ENCODE assay signal across 27 cellular contexts in the genomic region with DNA sequence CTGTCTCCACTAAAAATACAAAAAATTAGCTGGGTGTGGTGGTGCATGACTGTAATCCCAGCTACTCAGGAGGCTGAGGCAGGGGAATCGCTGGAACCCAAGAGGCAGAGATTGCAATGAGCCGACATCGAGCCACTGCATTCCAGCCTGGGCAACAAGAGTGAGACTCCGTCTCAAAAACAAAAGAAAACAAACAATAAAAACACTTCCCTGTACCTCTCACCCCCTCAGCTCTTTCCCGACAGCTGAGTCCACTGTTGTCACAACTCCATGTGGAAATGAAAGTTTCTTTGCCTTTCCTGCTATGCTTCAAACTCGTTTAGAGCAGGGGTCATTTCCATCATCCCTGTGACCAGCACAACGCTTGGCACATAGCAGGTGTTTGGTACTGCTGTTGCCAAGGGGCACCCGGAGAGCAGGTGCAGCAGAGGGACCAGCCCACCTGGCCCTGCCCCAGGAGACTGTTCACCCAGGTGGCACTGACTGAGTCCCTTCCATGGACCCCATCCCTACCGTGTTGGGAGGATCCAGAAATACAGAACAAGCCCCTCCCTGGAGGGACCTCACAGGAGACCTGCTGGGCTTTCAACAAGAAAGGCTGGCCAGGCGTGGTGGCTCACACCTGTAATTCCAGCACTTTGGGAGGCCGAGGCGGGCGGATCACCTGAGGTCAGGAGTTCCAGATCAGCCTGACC. TPM values are rescaled to one million over a fixed set of nuclear protein-coding genes. Genes with fewer than 3 reads are reported as not detected.
DNase-seq lines count a peak whose midpoint lies in the region; ATAC-seq and TF ChIP-seq lines count a peak whose summit lies in the region.
"Had no signal": no experiment of that assay in that cellular context is flagged by ENCODE, and none has a peak within 500 bp of the region (broad histone marks: within the 10 kb centered on the region; RNA-seq: fewer than 3 reads in every experiment).

No MANE protein-coding gene starts in this region.

- no peak for TF ChIP-seq EP300 in tibial nerve (IDR thresholded peaks at IDR 0.05)

- no peak overlapping the region for H2BK15ac ChIP-seq in mesenchymal stem cell (ENCODE audit: low read depth, poor library complexity, severe bottlenecking)

- no peaks in the 10 kb centered on the region for H3K79me1 ChIP-seq in mesenchymal stem cell (replicated peaks; ENCODE audit: low read length, poor library complexity, severe bottlenecking)

- intact Hi-C loops in MCF 10A (cut with micrococcal nuclease), result no loop called here
- intact Hi-C loops in mammary epithelial cell (cut with micrococcal nuclease), result no loop called here

- H3K4me3 ChIP-seq in mammary epithelial cell (replicated peaks in 1 of 3; ENCODE audit: insufficient read depth in 1 of 3, low read depth in 2 of 3, low read length in 3 of 3) (no peak overlapping the region), mesenchymal stem cell (ENCODE audit: insufficient read depth in 1 of 2, low read depth in 1 of 2, low read length in 2 of 2) (no peak overlapping the region), tibial nerve (no peak overlapping the region)

- BruUV-seq in MCF 10A (replicated peaks; lab: Mats Ljungman, UMichigan), result no TSS peak
- no TSS peak for BruUV-seq in mammary epithelial cell (replicated peaks; lab: Mats Ljungman, UMichigan)

- H4K91ac ChIP-seq in mesenchymal stem cell (ENCODE audit: low read length), result no peak overlapping the region

- no peaks in the 10 kb centered on the region for H4K20me1 ChIP-seq in mammary epithelial cell (ENCODE audit: insufficient read depth, low read length)

- no peaks in the 10 kb centered on the region for H3K79me2 ChIP-seq in mammary epithelial cell (ENCODE audit: insufficient read depth, low read length)

- H3K27me3 ChIP-seq in mammary epithelial cell (ENCODE audit: insufficient read depth, low read length), result peaks cover 12% of the 10 kb centered on the region
- H3K27me3 ChIP-seq in mesenchymal stem cell (ENCODE audit: control insufficient read depth in 1 of 2, insufficient read depth in 1 of 2, low read length in 2 of 2), result peaks cover 22 to 46% of the 10 kb centered on the region in 2 experiments
- H3K27me3 ChIP-seq in tibial nerve, result peaks cover 0 to 15% of the 10 kb centered on the region in 2 donors

- H2BK120ac ChIP-seq in mesenchymal stem cell (ENCODE audit: low read depth, low read length), result no peak overlapping the region

- H3K9ac ChIP-seq in mammary epithelial cell (ENCODE audit: insufficient read depth, low read length) (no peak overlapping the region), mesenchymal stem cell (ENCODE audit: low read length) (no peak overlapping the region)
- H3K9ac ChIP-seq: SK-N-SH had no signal

- H3K23ac ChIP-seq in mesenchymal stem cell (ENCODE audit: low read length in 2 of 2), result no peak overlapping the region

- POLR2A ChIA-PET in MCF 10A (lab: Yijun Ruan, JAX), result interaction anchor here (0.7 kb wide), 1 partner anchor 661 kb away, joined by 3 read pairs; no protein-coding TSS in a partner anchor

- no peak for TF ChIP-seq POLR2A in tibial nerve (IDR thresholded peaks at IDR 0.05)

- CTCF ChIA-PET in MCF 10A (lab: Yijun Ruan, JAX) (interaction anchor here (0.6 kb wide), 1 partner anchor 444 kb away, joined by 3 read pairs; no protein-coding TSS in a partner anchor), mammary epithelial cell (lab: Charles Lee; ENCODE audit: low non-redundant PET) (no interaction called here)
- CTCF ChIA-PET in activated CD8-positive, alpha-beta memory T cell treated with anti-CD3 and anti-CD28 coated beads, Interleukin-2, amount 10 ng/mL, durations not matched to agents 7 days and 5 days (lab: Charles Lee), result no interaction called here

- no peak overlapping the region for H3K4me3 Mint-ChIP-seq in MCF 10A (ENCODE audit: unreplicated experiment)
- H3K4me3 Mint-ChIP-seq in chondrocyte (ENCODE audit: unreplicated experiment), result no peak overlapping the region
- no peak overlapping the region for H3K4me3 Mint-ChIP-seq in activated CD8-positive, alpha-beta memory T cell treated with anti-CD3 and anti-CD28 coated beads, Interleukin-2, amount 10 ng/mL, durations not matched to agents 7 days and 5 days
- H3K4me3 Mint-ChIP-seq: activated CD4-positive, alpha-beta T cell treated with anti-CD3 and anti-CD28 coated beads, Interleukin-2, amount 10 ng/mL, durations not matched to agents 7 days and 5 days; activated naive CD4-positive, alpha-beta T cell treated with anti-CD3 and anti-CD28 coated beads, Interleukin-2, amount 10 ng/mL, durations not matched to agents 7 days and 5 days; central memory CD8-positive, alpha-beta T cell; naive B cell; T-helper 17 cell had no signal

- H3K18ac ChIP-seq in mesenchymal stem cell (ENCODE audit: low read depth in 1 of 2, low read length in 2 of 2), result no peak overlapping the region

- DNase-seq in MCF 10A (ENCODE audit: unreplicated experiment) (peak; percentile 50), mammary epithelial cell (no peak), chondrocyte (ENCODE audit: low spot score) (peak; percentile 65), mesenchymal stem cell (no peak), tibial nerve (ENCODE audit: low spot score in 2 of 2) (no peak), NCI-H1436 treated with DMSO at 0.1 percent for 48 hours (lab: John Stamatoyannopoulos, UW) (no peak)
- DNase-seq in activated CD8-positive, alpha-beta memory T cell treated with anti-CD3 and anti-CD28 coated beads, Interleukin-2, amount 10 ng/mL, durations not matched to agents 7 days and 5 days, result no peak
- DNase-seq: activated CD4-positive, alpha-beta T cell treated with anti-CD3 and anti-CD28 coated beads, Interleukin-2, amount 10 ng/mL, durations not matched to agents 7 days and 5 days; activated naive CD4-positive, alpha-beta T cell treated with anti-CD3 and anti-CD28 coated beads, Interleukin-2, amount 10 ng/mL, durations not matched to agents 7 days and 5 days; COR-L47; DMS79 treated with DMSO at 0.1 percent for 48 hours; effector CD4-positive, alpha-beta T cell; KG1; left cardiac atrium; naive B cell; NCI-H146; NCI-H510A treated with DMSO at 0.1 percent for 48 hours; retina; SK-N-SH; stimulated activated CD4-positive, alpha-beta T cell treated with anti-CD3 and anti-CD28 coated beads, Interleukin-4, amount 100 ng/mL, for 24 hours; stimulated activated naive CD4-positive, alpha-beta T cell; T-helper 17 cell had no signal

- H3K4me1 Mint-ChIP-seq in MCF 10A (ENCODE audit: insufficient read depth, unreplicated experiment) (no peaks in the 10 kb centered on the region), chondrocyte (ENCODE audit: low read depth) (peaks cover 51% of the 10 kb centered on the region)
- no peaks in the 10 kb centered on the region for H3K4me1 Mint-ChIP-seq in activated CD8-positive, alpha-beta memory T cell treated with anti-CD3 and anti-CD28 coated beads, Interleukin-2, amount 10 ng/mL, durations not matched to agents 7 days and 5 days
- H3K4me1 Mint-ChIP-seq: activated CD4-positive, alpha-beta T cell treated with anti-CD3 and anti-CD28 coated beads, Interleukin-2, amount 10 ng/mL, durations not matched to agents 7 days and 5 days; activated naive CD4-positive, alpha-beta T cell treated with anti-CD3 and anti-CD28 coated beads, Interleukin-2, amount 10 ng/mL, durations not matched to agents 7 days and 5 days; central memory CD8-positive, alpha-beta T cell; naive B cell had no signal

- no peaks in the 10 kb centered on the region for H3K9me3 Mint-ChIP-seq in MCF 10A (ENCODE audit: unreplicated experiment)
- no peaks in the 10 kb centered on the region for H3K9me3 Mint-ChIP-seq in chondrocyte (ENCODE audit: low read depth)
- no peaks in the 10 kb centered on the region for H3K9me3 Mint-ChIP-seq in activated CD8-positive, alpha-beta memory T cell treated with anti-CD3 and anti-CD28 coated beads, Interleukin-2, amount 10 ng/mL, durations not matched to agents 7 days and 5 days (ENCODE audit: low read depth)
- H3K9me3 Mint-ChIP-seq: activated CD4-positive, alpha-beta T cell treated with anti-CD3 and anti-CD28 coated beads, Interleukin-2, amount 10 ng/mL, durations not matched to agents 7 days and 5 days; activated naive CD4-positive, alpha-beta T cell treated with anti-CD3 and anti-CD28 coated beads, Interleukin-2, amount 10 ng/mL, durations not matched to agents 7 days and 5 days; central memory CD8-positive, alpha-beta T cell had no signal

- no peak overlapping the region for H2BK5ac ChIP-seq in mesenchymal stem cell (ENCODE audit: low read depth, low read length, poor library complexity, severe bottlenecking)

- no peak for TF ChIP-seq CTCF in MCF 10A (IDR thresholded peaks at IDR 0.05; ENCODE audit: unreplicated experiment)
- no peak for TF ChIP-seq CTCF in mammary epithelial cell (conservative IDR thresholded peaks at IDR 0.05 in 1 of 2, IDR thresholded peaks at IDR 0.05 in 1 of 2; ENCODE audit: extremely low read depth in 1 of 2, insufficient read depth in 1 of 2, low read depth in 1 of 2, low read length in 2 of 2)
- TF ChIP-seq CTCF in chondrocyte (IDR thresholded peaks at IDR 0.05), result no peak
- TF ChIP-seq CTCF in tibial nerve (IDR thresholded peaks at IDR 0.05), result no peak

- H3K4ac ChIP-seq in mesenchymal stem cell (ENCODE audit: low read depth in 1 of 2, low read length in 2 of 2), result no peak overlapping the region

- H3K4me2 ChIP-seq in mammary epithelial cell (ENCODE audit: insufficient read depth, low read depth, low read length) (no peak overlapping the region), mesenchymal stem cell (ENCODE audit: low read length, poor library complexity, severe bottlenecking) (no peak overlapping the region)
- H3K4me2 ChIP-seq: SK-N-SH had no signal

- 69% methylated on average over 12 of the region's 13 CpGs for WGBS in mammary epithelial cell (ENCODE audit: low coverage, missing lambda C conversion rate)
- 81% methylated on average over 13 of the region's 13 CpGs for WGBS in mesenchymal stem cell
- whole genome bisulfite sequencing in tibial nerve, 2 donors, result 62 to 64% methylated on average over 12 to 13 of the region's 13 CpGs

- H3K4me1 ChIP-seq in mammary epithelial cell (ENCODE audit: insufficient read depth, low read length), result no peaks in the 10 kb centered on the region
- H3K4me1 ChIP-seq in mesenchymal stem cell (ENCODE audit: control insufficient read depth, insufficient read depth, low read depth, low read length), result peaks cover 30% of the 10 kb centered on the region
- H3K4me1 ChIP-seq in tibial nerve, result peaks cover 0 to 18% (median 0%) of the 10 kb centered on the region in 4 donors

- H2BK12ac ChIP-seq in mesenchymal stem cell (ENCODE audit: low read length in 2 of 2), result no peak overlapping the region

- no peak overlapping the region for H3K27ac ChIP-seq in mammary epithelial cell (ENCODE audit: insufficient read depth, low read depth, low read length)
- H3K27ac ChIP-seq in mesenchymal stem cell (ENCODE audit: low read length, poor library complexity, severe bottlenecking), result no peak overlapping the region
- no peak overlapping the region for H3K27ac ChIP-seq in tibial nerve
- H3K27ac ChIP-seq: epithelial cell of prostate, RWPE1 had no signal

- H3K27ac Mint-ChIP-seq in MCF 10A (ENCODE audit: low read depth, unreplicated experiment), result no peak overlapping the region
- H3K27ac Mint-ChIP-seq in chondrocyte (ENCODE audit: unreplicated experiment), result peak overlapping the region; percentile 90
- no peak overlapping the region for H3K27ac Mint-ChIP-seq in activated CD8-positive, alpha-beta memory T cell treated with anti-CD3 and anti-CD28 coated beads, Interleukin-2, amount 10 ng/mL, durations not matched to agents 7 days and 5 days
- H3K27ac Mint-ChIP-seq: activated CD4-positive, alpha-beta T cell treated with anti-CD3 and anti-CD28 coated beads, Interleukin-2, amount 10 ng/mL, durations not matched to agents 7 days and 5 days; activated naive CD4-positive, alpha-beta T cell treated with anti-CD3 and anti-CD28 coated beads, Interleukin-2, amount 10 ng/mL, durations not matched to agents 7 days and 5 days; naive B cell; T-helper 17 cell had no signal

- dilution Hi-C loops in mammary epithelial cell (cut with HindIII; ENCODE audit: low sequenced_read_pairs), result loop anchor here (10.0 kb wide), 1 partner anchor 60 kb away; no protein-coding TSS in a partner anchor

- H3K36me3 Mint-ChIP-seq in MCF 10A (ENCODE audit: insufficient read depth, unreplicated experiment) (no peaks in the 10 kb centered on the region), chondrocyte (ENCODE audit: low read depth) (peaks cover 2% of the 10 kb centered on the region)
- no peaks in the 10 kb centered on the region for H3K36me3 Mint-ChIP-seq in activated CD8-positive, alpha-beta memory T cell treated with anti-CD3 and anti-CD28 coated beads, Interleukin-2, amount 10 ng/mL, durations not matched to agents 7 days and 5 days
- H3K36me3 Mint-ChIP-seq: activated naive CD4-positive, alpha-beta T cell treated with anti-CD3 and anti-CD28 coated beads, Interleukin-2, amount 10 ng/mL, durations not matched to agents 7 days and 5 days had no signal

- peak overlapping the region; percentile 85 for H2AK5ac ChIP-seq in mesenchymal stem cell (ENCODE audit: low read length, severe bottlenecking)

- no peak for ATAC-seq in GM21515 (IDR thresholded peaks at IDR 0.05; ENCODE audit: unreplicated experiment)
- no peak for ATAC-seq in activated CD8-positive, alpha-beta memory T cell treated with anti-CD3 and anti-CD28 coated beads, Interleukin-2, amount 10 ng/mL, durations not matched to agents 7 days and 5 days
- ATAC-seq: left cardiac atrium, T-helper 17 cell had no signal

- H3K9me3 ChIP-seq in mammary epithelial cell (replicated peaks; ENCODE audit: insufficient read depth, low read length) (no peaks in the 10 kb centered on the region), mesenchymal stem cell (ENCODE audit: control insufficient read depth, low read length) (no peaks in the 10 kb centered on the region), tibial nerve (no peaks in the 10 kb centered on the region)
- H3K9me3 ChIP-seq: SK-N-SH had no signal

- H3K14ac ChIP-seq in mesenchymal stem cell (ENCODE audit: low read length in 2 of 2), result no peak overlapping the region

- no peak overlapping the region for H2AFZ ChIP-seq in mammary epithelial cell (ENCODE audit: low read depth, low read length)
- H2AFZ ChIP-seq in mesenchymal stem cell (ENCODE audit: low read depth, low read length), result no peak overlapping the region

- in situ Hi-C loops in mammary epithelial cell (cut with MboI; ENCODE audit: low sequenced_read_pairs in 2 of 2), result no loop called here

- H3K27me3 Mint-ChIP-seq in MCF 10A (ENCODE audit: insufficient read depth, unreplicated experiment), result peaks cover 38% of the 10 kb centered on the region
- no peaks in the 10 kb centered on the region for H3K27me3 Mint-ChIP-seq in chondrocyte (ENCODE audit: low read depth)
- peaks cover 22% of the 10 kb centered on the region for H3K27me3 Mint-ChIP-seq in activated CD8-positive, alpha-beta memory T cell treated with anti-CD3 and anti-CD28 coated beads, Interleukin-2, amount 10 ng/mL, durations not matched to agents 7 days and 5 days

- H3K36me3 ChIP-seq in mammary epithelial cell (ENCODE audit: insufficient read depth, low read length) (no peaks in the 10 kb centered on the region), mesenchymal stem cell (ENCODE audit: control insufficient read depth in 1 of 2, insufficient read depth in 2 of 2, low read depth in 1 of 2, low read length in 2 of 2) (no peaks in the 10 kb centered on the region), tibial nerve (no peaks in the 10 kb centered on the region)

- no peak overlapping the region for H4K8ac ChIP-seq in mesenchymal stem cell (ENCODE audit: low read length)

RNA-seq across cellular contexts. Expression of gene TMEM130, which starts 4.9 kb away (rescaled TPM):
- not detected in 2 replicates for total RNA-seq in MCF 10A (2022)
- not detected for total RNA-seq in mammary epithelial cell
- not detected for polyA plus RNA-seq in mammary epithelial cell
- not detected for polyA minus RNA-seq in mammary epithelial cell
- total RNA-seq in chondrocyte, result 19.3 to 19.7 TPM (median 19.3 TPM) in 3 replicates
- 0.54 TPM for polyA plus RNA-seq in mesenchymal stem cell (2013, experiment 1 of 2)
- 0.32 TPM for polyA plus RNA-seq in mesenchymal stem cell (2013, experiment 2 of 2)
- 1 to 10 TPM in 3 of 4 donors, under 1 TPM in 1; 0.30 to 5.7 (median 1.8) TPM for total RNA-seq in tibial nerve
- total RNA-seq in activated CD8-positive, alpha-beta memory T cell treated with anti-CD3 and anti-CD28 coated beads, Interleukin-2, amount 10 ng/mL, durations not matched to agents 7 days and 5 days, result not detected
- total RNA-seq: activated CD4-positive, alpha-beta T cell treated with anti-CD3 and anti-CD28 coated beads, Interleukin-2, amount 10 ng/mL, durations not matched to agents 7 days and 5 days; HT1080 had no signal

RNA-seq across cellular contexts. Expression of gene TRRAP, which starts 13.5 kb away (rescaled TPM):
- 30.4 and 31.5 TPM in 2 replicates for total RNA-seq in MCF 10A (2022)
- 10 to 100 TPM; 18.3 to 29.1 TPM for total RNA-seq in mammary epithelial cell
- 12.7 TPM for polyA plus RNA-seq in mammary epithelial cell
- polyA minus RNA-seq in mammary epithelial cell, result 47.2 TPM
- total RNA-seq in chondrocyte, result 30.4 to 46.3 TPM (median 32.0 TPM) in 3 replicates
- polyA plus RNA-seq in mesenchymal stem cell (2013, experiment 1 of 2), result 8.7 TPM
- 7.7 TPM for polyA plus RNA-seq in mesenchymal stem cell (2013, experiment 2 of 2)
- 10 to 100 TPM; 34.3 to 52.5 (median 39.5) TPM for total RNA-seq in tibial nerve
- total RNA-seq in activated CD8-positive, alpha-beta memory T cell treated with anti-CD3 and anti-CD28 coated beads, Interleukin-2, amount 10 ng/mL, durations not matched to agents 7 days and 5 days, result 10 to 100 TPM; 56.2 to 56.8 TPM

Comparison
In these comparisons a context has a peak if more than half of its experiments do, and no peak if none do; other contexts are left out.
1. DNase-seq: peak in MCF 10A (single experiment) and chondrocyte (single experiment); none in mammary epithelial cell (single experiment), mesenchymal stem cell (single experiment), tibial nerve (0 of 2), activated CD8-positive, alpha-beta memory T cell treated with anti-CD3 and anti-CD28 coated beads, Interleukin-2, amount 10 ng/mL, durations not matched to agents 7 days and 5 days (single experiment) and NCI-H1436 treated with DMSO at 0.1 percent for 48 hours (single experiment).